In the genomic region with DNA sequence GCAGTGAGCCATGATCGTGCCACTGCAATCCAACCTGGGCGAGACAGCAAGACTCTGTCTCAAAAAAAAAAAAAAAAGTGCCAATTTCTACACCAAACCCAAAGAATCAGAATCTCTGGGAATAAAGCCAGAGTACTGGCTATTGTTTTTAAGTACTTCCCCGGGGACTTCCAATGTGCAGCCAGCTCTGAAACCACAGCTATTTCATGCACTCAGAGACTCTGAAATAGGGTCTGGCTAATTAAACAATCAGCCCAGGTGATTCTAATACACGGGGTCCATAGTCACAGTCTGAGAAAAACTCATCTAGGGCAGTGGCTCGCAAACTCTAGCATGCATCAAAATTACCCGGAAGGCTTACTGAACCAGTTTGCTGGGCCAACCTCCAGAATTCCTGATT, we compare ENCODE assay signal across 19 cellular contexts. TPM values are rescaled to one million over a fixed set of nuclear protein-coding genes. Genes with fewer than 3 reads are reported as not detected.
DNase-seq lines count a peak whose midpoint lies in the region; ATAC-seq and TF ChIP-seq lines count a peak whose summit lies in the region.
"Had no signal": no experiment of that assay in that cellular context is flagged by ENCODE, and none has a peak within 500 bp of the region (broad histone marks: within the 10 kb centered on the region; RNA-seq: fewer than 3 reads in every experiment).

No MANE protein-coding gene starts in this region.

- H3K4me3 Mint-ChIP-seq in WTC11 = no peak overlapping the region
- H3K4me3 Mint-ChIP-seq: activated T-cell treated with anti-CD3 and anti-CD28 coated beads, Interleukin-2, amount 50 U/mL, for 72 hours had no signal

- H3K4me3 ChIP-seq in fibroblast of the aortic adventitia (ENCODE audit: low read depth, low read length) = no peak overlapping the region
- H3K4me3 ChIP-seq: cardiac muscle cell, gastrocnemius medialis, SJSA1 had no signal

- no peak for TF ChIP-seq CTCF in fibroblast of the aortic adventitia (IDR thresholded peaks at IDR 0.05; ENCODE audit: insufficient read depth, low read length)
- TF ChIP-seq CTCF in WTC11 (IDR thresholded peaks at IDR 0.05) = no peak

- CTCF ChIA-PET in WTC11 (lab: Charles Lee) = no interaction called here

- POLR2A ChIA-PET in WTC11 (lab: Charles Lee) = no interaction called here

- no peaks in the 10 kb centered on the region for H3K9me3 Mint-ChIP-seq in WTC11
- H3K9me3 Mint-ChIP-seq: activated T-cell treated with anti-CD3 and anti-CD28 coated beads, Interleukin-2, amount 50 U/mL, for 72 hours had no signal

- H3K27ac Mint-ChIP-seq in WTC11 = no peak overlapping the region
- H3K27ac Mint-ChIP-seq: activated T-cell treated with anti-CD3 and anti-CD28 coated beads, Interleukin-2, amount 50 U/mL, for 72 hours had no signal

- H3K36me3 Mint-ChIP-seq in WTC11 = no peaks in the 10 kb centered on the region

- DNase-seq in NCI-H2171 treated with DMSO at 0.1 percent for 48 hours (lab: John Stamatoyannopoulos, UW) (peak; percentile 40), NCI-H2171 (lab: John Stamatoyannopoulos, UW) (no peak), NCI-H69 (lab: John Stamatoyannopoulos, UW) (peak; percentile 52), fibroblast of the aortic adventitia (ENCODE audit: low read depth) (peak; percentile 97), WTC11 (ENCODE audit: low spot score) (no peak), retina (no peak), NCI-H187 treated with DMSO at 0.1 percent for 48 hours (lab: John Stamatoyannopoulos, UW) (no peak), KG1 (lab: John Stamatoyannopoulos, UW) (no peak)
- DNase-seq: 8988T; activated T-cell treated with anti-CD3 and anti-CD28 coated beads, Interleukin-2, amount 50 U/mL, for 72 hours; gastrocnemius medialis; GF-D8; H7; left cardiac atrium; NCI-H524 treated with DMSO at 0.1 percent for 48 hours; stimulated activated CD4-positive, alpha-beta T cell treated with anti-CD3 and anti-CD28 coated beads, Interleukin-2, amount 100 ng/mL, for 24 hours; stimulated activated naive CD4-positive, alpha-beta T cell treated with Interleukin-2 at 50 U/mL for 16 hours had no signal

- ATAC-seq in WTC11 = no peak
- ATAC-seq: activated T-cell treated with anti-CD3 and anti-CD28 coated beads, Interleukin-2, amount 50 U/mL, for 72 hours; gastrocnemius medialis; left cardiac atrium had no signal

- H3K4me1 Mint-ChIP-seq in WTC11 = peaks cover 6% of the 10 kb centered on the region

- no peaks in the 10 kb centered on the region for H3K27me3 Mint-ChIP-seq in WTC11 (ENCODE audit: low read depth)

TF ChIP-seq in WTC11, 78 proteins besides CTCF, POLR2A, EP300 and RAD21:
- TF ChIP-seq RELA (CRISPR knock-in tag; IDR thresholded peaks at IDR 0.05; ENCODE audit: borderline replicate concordance) (no peak), RORB (CRISPR knock-in tag; IDR thresholded peaks at IDR 0.05) (no peak), CDX4 (CRISPR knock-in tag; IDR thresholded peaks at IDR 0.05; ENCODE audit: borderline replicate concordance) (no peak), SOX15 (CRISPR knock-in tag; IDR thresholded peaks at IDR 0.05) (no peak), AFF4 (CRISPR knock-in tag; IDR thresholded peaks at IDR 0.05; ENCODE audit: borderline replicate concordance) (no peak), KAT7 (CRISPR knock-in tag; IDR thresholded peaks at IDR 0.05; ENCODE audit: borderline replicate concordance) (no peak), SMAD3 (CRISPR knock-in tag; IDR thresholded peaks at IDR 0.05; ENCODE audit: borderline replicate concordance) (no peak), E2F1 (CRISPR knock-in tag; IDR thresholded peaks at IDR 0.05) (no peak), ZNF671 (CRISPR knock-in tag; IDR thresholded peaks at IDR 0.05) (no peak), NFYB (CRISPR knock-in tag; conservative IDR thresholded peaks at IDR 0.05; ENCODE audit: low read depth) (no peak), GRHL2 (CRISPR knock-in tag; IDR thresholded peaks at IDR 0.05; ENCODE audit: insufficient replicate concordance, severe bottlenecking) (no peak), TCF7 (CRISPR knock-in tag; IDR thresholded peaks at IDR 0.05; ENCODE audit: low read depth) (no peak), ZNF317 (CRISPR knock-in tag; IDR thresholded peaks at IDR 0.05; ENCODE audit: borderline replicate concordance, low read depth) (no peak), IRF2 (CRISPR knock-in tag; IDR thresholded peaks at IDR 0.05; ENCODE audit: borderline replicate concordance, low read depth) (no peak), FOXK1 (CRISPR knock-in tag; IDR thresholded peaks at IDR 0.05) (no peak)
- TF ChIP-seq, protein P1, sequence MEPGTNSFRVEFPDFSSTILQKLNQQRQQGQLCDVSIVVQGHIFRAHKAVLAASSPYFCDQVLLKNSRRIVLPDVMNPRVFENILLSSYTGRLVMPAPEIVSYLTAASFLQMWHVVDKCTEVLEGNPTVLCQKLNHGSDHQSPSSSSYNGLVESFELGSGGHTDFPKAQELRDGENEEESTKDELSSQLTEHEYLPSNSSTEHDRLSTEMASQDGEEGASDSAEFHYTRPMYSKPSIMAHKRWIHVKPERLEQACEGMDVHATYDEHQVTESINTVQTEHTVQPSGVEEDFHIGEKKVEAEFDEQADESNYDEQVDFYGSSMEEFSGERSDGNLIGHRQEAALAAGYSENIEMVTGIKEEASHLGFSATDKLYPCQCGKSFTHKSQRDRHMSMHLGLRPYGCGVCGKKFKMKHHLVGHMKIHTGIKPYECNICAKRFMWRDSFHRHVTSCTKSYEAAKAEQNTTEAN (CRISPR knock-in tag; IDR thresholded peaks at IDR 0.05) = no peak
- TF ChIP-seq, protein P2, sequence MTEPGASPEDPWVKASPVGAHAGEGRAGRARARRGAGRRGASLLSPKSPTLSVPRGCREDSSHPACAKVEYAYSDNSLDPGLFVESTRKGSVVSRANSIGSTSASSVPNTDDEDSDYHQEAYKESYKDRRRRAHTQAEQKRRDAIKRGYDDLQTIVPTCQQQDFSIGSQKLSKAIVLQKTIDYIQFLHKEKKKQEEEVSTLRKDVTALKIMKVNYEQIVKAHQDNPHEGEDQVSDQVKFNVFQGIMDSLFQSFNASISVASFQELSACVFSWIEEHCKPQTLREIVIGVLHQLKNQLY (CRISPR knock-in tag; IDR thresholded peaks at IDR 0.05) = no peak
TF ChIP-seq in WTC11: peak in this region for 0.

RNA-seq across cellular contexts. Expression of gene SIX6, which starts 56.3 kb away (rescaled TPM):
- not detected in 2 replicates for total RNA-seq in fibroblast of the aortic adventitia (ENCODE audit: low replicate concordance)
- total RNA-seq in WTC11 (2021) = 0.07 TPM in 1 of 3 replicates, not detected in the others
- total RNA-seq: activated T-cell treated with anti-CD3 and anti-CD28 coated beads, Interleukin-2, amount 50 U/mL, for 72 hours; cardiac muscle cell; left cardiac atrium; SJSA1 had no signal

Comparison
In these comparisons a context has a peak if more than half of its experiments do, and no peak if none do; other contexts are left out.
1. DNase-seq: peak in NCI-H2171 treated with DMSO at 0.1 percent for 48 hours (single experiment), NCI-H69 (single experiment) and fibroblast of the aortic adventitia (single experiment); none in NCI-H2171 (single experiment), WTC11 (single experiment), retina (single experiment), NCI-H187 treated with DMSO at 0.1 percent for 48 hours (single experiment) and KG1 (single experiment).